Comparison of ENCODE assay signal across 17 cellular contexts in the genomic region with DNA sequence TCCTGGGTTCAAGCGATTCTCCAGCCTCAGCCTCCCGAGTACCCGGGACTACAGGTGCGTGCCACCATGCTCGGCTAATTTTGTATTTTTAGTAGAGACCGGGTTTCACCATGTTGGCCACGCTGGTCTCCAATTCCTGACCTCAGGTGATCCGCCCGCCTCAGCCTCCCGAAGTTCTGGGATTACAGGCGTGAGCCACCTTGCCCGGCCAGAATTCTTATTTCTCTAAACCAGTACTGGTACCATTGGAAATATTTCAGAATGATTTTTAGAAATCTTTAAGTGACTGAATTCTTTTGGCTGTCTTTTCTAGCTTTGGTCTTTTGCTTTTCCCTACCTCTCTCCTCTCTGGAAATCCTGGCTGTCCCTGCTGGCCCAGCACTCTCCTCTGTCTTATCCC. TPM values are rescaled to one million over a fixed set of nuclear protein-coding genes. Genes with fewer than 3 reads are reported as not detected.
DNase-seq lines count a peak whose midpoint lies in the region; ATAC-seq and TF ChIP-seq lines count a peak whose summit lies in the region.
"Had no signal": no experiment of that assay in that cellular context is flagged by ENCODE, and none has a peak within 500 bp of the region (broad histone marks: within the 10 kb centered on the region; RNA-seq: fewer than 3 reads in every experiment).

No MANE protein-coding gene starts in this region.

- H3K14ac ChIP-seq in mesenchymal stem cell (ENCODE audit: low read length in 2 of 2): no peak overlapping the region

- H3K36me3 ChIP-seq in mesenchymal stem cell (ENCODE audit: control insufficient read depth in 1 of 2, insufficient read depth in 2 of 2, low read depth in 1 of 2, low read length in 2 of 2) (no peaks in the 10 kb centered on the region), subcutaneous abdominal adipose tissue (ENCODE audit: control insufficient read depth in 5 of 5, insufficient read depth in 5 of 5, low read length in 5 of 5) (no peaks in the 10 kb centered on the region), adrenal gland (replicated peaks in 1 of 2) (no peaks in the 10 kb centered on the region)
- H3K36me3 ChIP-seq: ovary, upper lobe of left lung had no signal

- H3K27ac ChIP-seq in mesenchymal stem cell (ENCODE audit: low read length, poor library complexity, severe bottlenecking): no peak overlapping the region
- H3K27ac ChIP-seq in subcutaneous abdominal adipose tissue (ENCODE audit: low read depth, low read length): peak overlapping the region; percentile 98
- H3K27ac ChIP-seq in adrenal gland: no peak overlapping the region
- H3K27ac ChIP-seq: C4-2B, KMS-11, ovary, upper lobe of left lung had no signal

- H3K4me3 ChIP-seq in mesenchymal stem cell (ENCODE audit: insufficient read depth in 1 of 2, low read depth in 1 of 2, low read length in 2 of 2) (no peak overlapping the region), subcutaneous abdominal adipose tissue (ENCODE audit: low read depth in 1 of 5, low read length in 5 of 5) (peak overlapping the region; percentile 85 to 98 (median 98)), adrenal gland (peak overlapping the region in 1 of 4 donors; percentile 33)

- peaks cover 49% of the 10 kb centered on the region for H3K4me1 Mint-ChIP-seq in activated T-cell treated with anti-CD3 and anti-CD28 coated beads, Interleukin-2, amount 50 U/mL, for 72 hours (ENCODE audit: low read depth)
- peaks cover 60% of the 10 kb centered on the region for H3K4me1 Mint-ChIP-seq in brain

- peaks cover 4 to 5% of the 10 kb centered on the region in 2 donors for H3K36me3 Mint-ChIP-seq in activated T-cell treated with anti-CD3 and anti-CD28 coated beads, Interleukin-2, amount 50 U/mL, for 72 hours (ENCODE audit: insufficient read depth in 2 of 2)
- peaks cover 9% of the 10 kb centered on the region for H3K36me3 Mint-ChIP-seq in brain
- H3K36me3 Mint-ChIP-seq: activated naive CD4-positive, alpha-beta T cell treated with anti-CD3 and anti-CD28 coated beads, Interleukin-2, amount 10 ng/mL, durations not matched to agents 7 days and 5 days had no signal

- TF ChIP-seq POLR2A in adrenal gland (IDR thresholded peaks at IDR 0.05): no peak

- H3K4ac ChIP-seq in mesenchymal stem cell (ENCODE audit: low read depth in 1 of 2, low read length in 2 of 2): no peak overlapping the region

- no peak overlapping the region for H3K4me2 ChIP-seq in mesenchymal stem cell (ENCODE audit: low read length, poor library complexity, severe bottlenecking)

- peaks cover 59% of the 10 kb centered on the region for H3K27me3 Mint-ChIP-seq in activated T-cell treated with anti-CD3 and anti-CD28 coated beads, Interleukin-2, amount 50 U/mL, for 72 hours (ENCODE audit: low read depth)
- peaks cover 4% of the 10 kb centered on the region for H3K27me3 Mint-ChIP-seq in brain

- intact Hi-C loops in adrenal gland (cut with DNase I): loop anchor here in 1 of 2 donors (10.0 kb wide), 4 partner anchors 47 to 247 kb away; no protein-coding TSS in a partner anchor

- no peak overlapping the region for H3K9ac ChIP-seq in mesenchymal stem cell (ENCODE audit: low read length)
- peak overlapping the region in 4 of 5 donors; percentile 49 to 89 (median 75) for H3K9ac ChIP-seq in subcutaneous abdominal adipose tissue (ENCODE audit: low read length in 5 of 5)
- H3K9ac ChIP-seq: KMS-11 had no signal

- TF ChIP-seq CTCF in brain (conservative IDR thresholded peaks at IDR 0.05) (no peak), adrenal gland (IDR thresholded peaks at IDR 0.05) (no peak)

- WGBS in mesenchymal stem cell: 81% methylated on average over 11 of the region's 12 CpGs
- WGBS in adrenal gland, 4 donors: 76 to 93% (median 84%) methylated on average over 2 to 12 of the region's 12 CpGs

- H3K27me3 ChIP-seq in mesenchymal stem cell (ENCODE audit: control insufficient read depth in 1 of 2, insufficient read depth in 1 of 2, low read length in 2 of 2) (no peaks in the 10 kb centered on the region), subcutaneous abdominal adipose tissue (ENCODE audit: control insufficient read depth in 5 of 5, insufficient read depth in 4 of 5, low read length in 5 of 5) (no peaks in the 10 kb centered on the region), adrenal gland (no peaks in the 10 kb centered on the region)
- H3K27me3 ChIP-seq: ovary had no signal

- H3K9me3 Mint-ChIP-seq in activated T-cell treated with anti-CD3 and anti-CD28 coated beads, Interleukin-2, amount 50 U/mL, for 72 hours: peaks cover 0 to 2% of the 10 kb centered on the region in 2 donors
- peaks cover 0 to 7% (median 5%) of the 10 kb centered on the region in 5 experiments for H3K9me3 Mint-ChIP-seq in brain
- H3K9me3 Mint-ChIP-seq: activated CD4-positive, alpha-beta T cell treated with anti-CD3 and anti-CD28 coated beads, Interleukin-2, amount 10 ng/mL, durations not matched to agents 24 days and 14 days; activated naive CD4-positive, alpha-beta T cell treated with anti-CD3 and anti-CD28 coated beads, Interleukin-2, amount 10 ng/mL, durations not matched to agents 7 days and 5 days had no signal

- no peak overlapping the region for H2AFZ ChIP-seq in mesenchymal stem cell (ENCODE audit: low read depth, low read length)

- no peak overlapping the region for H2BK120ac ChIP-seq in mesenchymal stem cell (ENCODE audit: low read depth, low read length)

- H3K4me1 ChIP-seq in mesenchymal stem cell (ENCODE audit: control insufficient read depth, insufficient read depth, low read depth, low read length) (peaks cover 3% of the 10 kb centered on the region), subcutaneous abdominal adipose tissue (ENCODE audit: control insufficient read depth in 5 of 5, insufficient read depth in 5 of 5, low read length in 5 of 5) (peaks cover 4 to 56% (median 44%) of the 10 kb centered on the region in 5 donors), adrenal gland (replicated peaks in 1 of 2) (peaks cover 18 to 27% of the 10 kb centered on the region in 2 donors)

- no peak overlapping the region for H4K8ac ChIP-seq in mesenchymal stem cell (ENCODE audit: low read length)

- H3K9me3 ChIP-seq in mesenchymal stem cell (ENCODE audit: control insufficient read depth, low read length) (no peaks in the 10 kb centered on the region), subcutaneous abdominal adipose tissue (ENCODE audit: control insufficient read depth in 5 of 5, low read length in 5 of 5) (no peaks in the 10 kb centered on the region), adrenal gland (replicated peaks in 1 of 3) (no peaks in the 10 kb centered on the region)
- H3K9me3 ChIP-seq: ovary, upper lobe of left lung had no signal

- peak overlapping the region; percentile 8 to 62 for H3K18ac ChIP-seq in mesenchymal stem cell (ENCODE audit: low read depth in 1 of 2, low read length in 2 of 2)

- H3K4me3 Mint-ChIP-seq in activated T-cell treated with anti-CD3 and anti-CD28 coated beads, Interleukin-2, amount 50 U/mL, for 72 hours: peak overlapping the region in 1 of 2 donors; percentile 64
- peak overlapping the region; percentile 78 to 91 (median 86) for H3K4me3 Mint-ChIP-seq in brain
- H3K4me3 Mint-ChIP-seq: activated naive CD4-positive, alpha-beta T cell treated with anti-CD3 and anti-CD28 coated beads, Interleukin-2, amount 10 ng/mL, durations not matched to agents 7 days and 5 days had no signal

- H3K27ac Mint-ChIP-seq in activated T-cell treated with anti-CD3 and anti-CD28 coated beads, Interleukin-2, amount 50 U/mL, for 72 hours: peak overlapping the region; percentile 83
- H3K27ac Mint-ChIP-seq in brain: peak overlapping the region in 4 of 5 experiments; percentile 24 to 87 (median 62)
- H3K27ac Mint-ChIP-seq: activated CD4-positive, alpha-beta T cell treated with anti-CD3 and anti-CD28 coated beads, Interleukin-2, amount 10 ng/mL, durations not matched to agents 24 days and 14 days; activated naive CD4-positive, alpha-beta T cell treated with anti-CD3 and anti-CD28 coated beads, Interleukin-2, amount 10 ng/mL, durations not matched to agents 7 days and 5 days had no signal

- no peak overlapping the region for H2BK5ac ChIP-seq in mesenchymal stem cell (ENCODE audit: low read depth, low read length, poor library complexity, severe bottlenecking)

- ATAC-seq in activated T-cell treated with anti-CD3 and anti-CD28 coated beads, Interleukin-2, amount 50 U/mL, for 72 hours (replicated peaks in 1 of 2): no peak
- no peak for ATAC-seq in HG02642 (IDR thresholded peaks at IDR 0.05; ENCODE audit: poor library complexity, unreplicated experiment)

- H2BK12ac ChIP-seq in mesenchymal stem cell (ENCODE audit: low read length in 2 of 2): no peak overlapping the region

- H3K23ac ChIP-seq in mesenchymal stem cell (ENCODE audit: low read length in 2 of 2): no peak overlapping the region

- no peak overlapping the region for H2BK15ac ChIP-seq in mesenchymal stem cell (ENCODE audit: low read depth, poor library complexity, severe bottlenecking)

- no peak for DNase-seq in activated T-cell treated with anti-CD3 and anti-CD28 coated beads, Interleukin-2, amount 50 U/mL, for 72 hours
- no peak for DNase-seq in activated T-cell treated with anti-CD3 and anti-CD28 coated beads, Interleukin-2, amount 50 U/mL, for 48 hours
- no peak for DNase-seq in mesenchymal stem cell
- DNase-seq in adrenal gland: no peak
- no peak for DNase-seq in activated CD4-positive, alpha-beta T cell treated with anti-CD3 and anti-CD28 coated beads, Interleukin-2, amount 50 U/mL, for 1 hour
- DNase-seq: activated CD4-positive, alpha-beta T cell treated with anti-CD3 and anti-CD28 coated beads, Interleukin-2, amount 10 ng/mL, durations not matched to agents 24 days and 14 days; activated naive CD4-positive, alpha-beta T cell treated with anti-CD3 and anti-CD28 coated beads, Interleukin-2, amount 10 ng/mL, durations not matched to agents 7 days and 5 days; NCI-H1092 treated with DMSO at 0.1 percent for 48 hours; NCI-H774; small intestine had no signal

- H4K91ac ChIP-seq in mesenchymal stem cell (ENCODE audit: low read length): no peak overlapping the region

- no peak overlapping the region for H2AK5ac ChIP-seq in mesenchymal stem cell (ENCODE audit: low read length, severe bottlenecking)

- no peaks in the 10 kb centered on the region for H3K79me1 ChIP-seq in mesenchymal stem cell (replicated peaks; ENCODE audit: low read length, poor library complexity, severe bottlenecking)

RNA-seq across cellular contexts. Expression of gene GNAI1, which starts 2.8 kb away (rescaled TPM):
- total RNA-seq in activated T-cell treated with anti-CD3 and anti-CD28 coated beads, Interleukin-2, amount 50 U/mL, for 72 hours: 1 to 10 TPM; 4.0 to 4.4 TPM
- polyA plus RNA-seq in brain (ENCODE audit: insufficient read depth, low read depth, low replicate concordance) (37.4 TPM), adrenal gland (10 to 100 TPM; 14.8 to 92.8 (median 17.7) TPM)
- polyA plus RNA-seq in mesenchymal stem cell (2013, experiment 1 of 2): 161 TPM
- polyA plus RNA-seq in mesenchymal stem cell (2013, experiment 2 of 2): 168 TPM
- 100 to 1,000 TPM in 1 of 8 donors, 10 to 100 TPM in 7; 36.9 to 115 (median 64.8) TPM for total RNA-seq in adrenal gland

Comparison
In these comparisons a context has a peak if more than half of its experiments do, and no peak if none do; other contexts are left out.
1. H3K4me3 ChIP-seq: peak in subcutaneous abdominal adipose tissue (5 of 5); none in mesenchymal stem cell (0 of 2).
2. RNA of gene GNAI1, which starts 2.8 kb away (total RNA-seq): 36.9 to 115 TPM in adrenal gland; 4.0 to 4.4 TPM in activated T-cell treated with anti-CD3 and anti-CD28 coated beads, Interleukin-2, amount 50 U/mL, for 72 hours; every median in the first group is over 4 times any median in the second.